13 cellular contexts compared by ENCODE assay signal in genomic region chr3:143283432-143284128, GRCh38.
DNase-seq lines count a peak whose midpoint lies in the region; ATAC-seq and TF ChIP-seq lines count a peak whose summit lies in the region.
"Had no signal": no experiment of that assay in that cellular context is flagged by ENCODE, and none has a peak within 500 bp of the region (broad histone marks: within the 10 kb centered on the region; RNA-seq: fewer than 3 reads in every experiment).

No MANE protein-coding gene starts in this region.

- H3K4me2 ChIP-seq in PC-3 (ENCODE audit: low read length) = peak overlapping the region; percentile 56

- H3K9me2 ChIP-seq in PC-3 (replicated peaks; ENCODE audit: low read length) = no peaks in the 10 kb centered on the region

- CTCF ChIA-PET in PC-3 (lab: Charles Lee) = interaction anchor here (0.7 kb wide), 1 partner anchor 244 kb away, joined by 6 read pairs; no protein-coding TSS in a partner anchor

- no peaks in the 10 kb centered on the region for H3K27me3 ChIP-seq in PC-3 (ENCODE audit: low read length)
- H3K27me3 ChIP-seq: esophagus squamous epithelium had no signal

- H3K36me3 Mint-ChIP-seq in activated T-cell treated with anti-CD3 and anti-CD28 coated beads, Interleukin-2, amount 50 U/mL, for 24 hours (ENCODE audit: low read depth) = no peaks in the 10 kb centered on the region
- no peaks in the 10 kb centered on the region for H3K36me3 Mint-ChIP-seq in stimulated activated effector memory CD8-positive, alpha-beta T cell treated with anti-CD3 and anti-CD28 coated beads, Interleukin-12 subunit alpha, Interleukin-12 subunit beta, amount 100 ng/mL, for 72 hours
- H3K36me3 Mint-ChIP-seq in progenitor cell of endocrine pancreas (ENCODE audit: insufficient read depth) = no peaks in the 10 kb centered on the region
- H3K36me3 Mint-ChIP-seq: activated naive CD8-positive, alpha-beta T cell had no signal

- BruUV-seq in PC-3 (replicated peaks; lab: Mats Ljungman, UMichigan) = no TSS peak

- ATAC-seq in PC-3 (peak; percentile 91), GM19328 (IDR thresholded peaks at IDR 0.05; ENCODE audit: unreplicated experiment) (no peak)
- ATAC-seq in stimulated activated effector memory CD8-positive, alpha-beta T cell treated with anti-CD3 and anti-CD28 coated beads, Interleukin-12 subunit alpha, Interleukin-12 subunit beta, amount 100 ng/mL, for 72 hours = peak; percentile 49
- ATAC-seq: psoas muscle, T-cell had no signal

- intact Hi-C loops in PC-3 (cut with micrococcal nuclease) = loop anchor here (5.0 to 10.0 kb wide), 3 partner anchors 146 to 361 kb away; no protein-coding TSS in a partner anchor

- H3F3A ChIP-seq in PC-3 (ENCODE audit: low read length, unreplicated experiment) = no peaks in the 10 kb centered on the region

- peaks cover 26% of the 10 kb centered on the region for H3K4me1 Mint-ChIP-seq in activated T-cell treated with anti-CD3 and anti-CD28 coated beads, Interleukin-2, amount 50 U/mL, for 24 hours (ENCODE audit: low read depth)
- no peaks in the 10 kb centered on the region for H3K4me1 Mint-ChIP-seq in stimulated activated effector memory CD8-positive, alpha-beta T cell treated with anti-CD3 and anti-CD28 coated beads, Interleukin-12 subunit alpha, Interleukin-12 subunit beta, amount 100 ng/mL, for 72 hours
- no peaks in the 10 kb centered on the region for H3K4me1 Mint-ChIP-seq in progenitor cell of endocrine pancreas (ENCODE audit: low read depth)

- no peaks in the 10 kb centered on the region for H3K27me3 Mint-ChIP-seq in activated T-cell treated with anti-CD3 and anti-CD28 coated beads, Interleukin-2, amount 50 U/mL, for 24 hours
- H3K27me3 Mint-ChIP-seq in progenitor cell of endocrine pancreas = no peaks in the 10 kb centered on the region
- H3K27me3 Mint-ChIP-seq: activated naive CD8-positive, alpha-beta T cell; T-cell had no signal

- H4K20me1 ChIP-seq in PC-3 (ENCODE audit: low read length) = no peaks in the 10 kb centered on the region

- H3K9me3 Mint-ChIP-seq in activated T-cell treated with anti-CD3 and anti-CD28 coated beads, Interleukin-2, amount 50 U/mL, for 24 hours = peaks cover 2% of the 10 kb centered on the region
- H3K9me3 Mint-ChIP-seq in stimulated activated effector memory CD8-positive, alpha-beta T cell treated with anti-CD3 and anti-CD28 coated beads, Interleukin-12 subunit alpha, Interleukin-12 subunit beta, amount 100 ng/mL, for 72 hours = no peaks in the 10 kb centered on the region
- no peaks in the 10 kb centered on the region for H3K9me3 Mint-ChIP-seq in progenitor cell of endocrine pancreas (ENCODE audit: low read depth)

- no peak overlapping the region for H3K4me3 ChIP-seq in PC-3 (ENCODE audit: low read length)
- H3K4me3 ChIP-seq in astrocyte of the spinal cord (ENCODE audit: low read depth, low read length) = no peak overlapping the region
- H3K4me3 ChIP-seq: esophagus squamous epithelium, psoas muscle had no signal

- peak overlapping the region; percentile 67 for H3K27ac ChIP-seq in PC-3 (ENCODE audit: low read length)
- H3K27ac ChIP-seq: esophagus squamous epithelium, psoas muscle had no signal

- peak overlapping the region; percentile 50 for H3K27ac Mint-ChIP-seq in activated T-cell treated with anti-CD3 and anti-CD28 coated beads, Interleukin-2, amount 50 U/mL, for 24 hours
- no peak overlapping the region for H3K27ac Mint-ChIP-seq in stimulated activated effector memory CD8-positive, alpha-beta T cell treated with anti-CD3 and anti-CD28 coated beads, Interleukin-12 subunit alpha, Interleukin-12 subunit beta, amount 100 ng/mL, for 72 hours
- H3K27ac Mint-ChIP-seq in progenitor cell of endocrine pancreas = no peak overlapping the region
- H3K27ac Mint-ChIP-seq: activated naive CD8-positive, alpha-beta T cell; T-cell had no signal

- H3K79me2 ChIP-seq in PC-3 (ENCODE audit: low read length) = no peaks in the 10 kb centered on the region

- no peak for TF ChIP-seq CTCF in PC-3 (conservative IDR thresholded peaks at IDR 0.05; ENCODE audit: low read depth, low read length)
- TF ChIP-seq CTCF in astrocyte of the spinal cord (IDR thresholded peaks at IDR 0.05; ENCODE audit: low read depth, low read length) = no peak
- no peak for TF ChIP-seq CTCF in progenitor cell of endocrine pancreas (IDR thresholded peaks at IDR 0.05; ENCODE audit: unreplicated experiment)

- POLR2A ChIA-PET in PC-3 (lab: Charles Lee; ENCODE audit: unreplicated experiment) = interaction anchor here (0.6 to 0.7 kb wide), 2 partner anchors 12 to 160 kb away, joined by 3 to 19 read pairs; no protein-coding TSS in a partner anchor

- H3K9me3 ChIP-seq in PC-3 (ENCODE audit: low read length) = no peaks in the 10 kb centered on the region
- H3K9me3 ChIP-seq: esophagus squamous epithelium, psoas muscle had no signal

- no peaks in the 10 kb centered on the region for H3K36me3 ChIP-seq in PC-3 (ENCODE audit: low read depth, low read length)
- H3K36me3 ChIP-seq: esophagus squamous epithelium had no signal

- no peak for DNase-seq in activated T-cell treated with anti-CD3 and anti-CD28 coated beads, Interleukin-2, amount 50 U/mL, for 24 hours
- no peak for DNase-seq in activated T-cell treated with anti-CD3 and anti-CD28 coated beads, Interleukin-2, amount 50 U/mL, for 1 hour
- peak; percentile 89 for DNase-seq in PC-3
- DNase-seq in astrocyte of the spinal cord (ENCODE audit: low read depth, low spot score) = peak; percentile 62
- DNase-seq in stimulated activated effector memory CD8-positive, alpha-beta T cell treated with anti-CD3 and anti-CD28 coated beads, Interleukin-12 subunit alpha, Interleukin-12 subunit beta, amount 100 ng/mL, for 72 hours (ENCODE audit: low spot score in 2 of 2) = no peak
- no peak for DNase-seq in progenitor cell of endocrine pancreas (ENCODE audit: low spot score, unreplicated experiment)
- DNase-seq in DMS53 treated with DMSO at 0.1 percent for 48 hours (lab: John Stamatoyannopoulos, UW; ENCODE audit: unreplicated experiment) = no peak
- DNase-seq: esophagus squamous epithelium, Kasumi-1, psoas muscle, T-cell had no signal

- H3K4me3 Mint-ChIP-seq in activated T-cell treated with anti-CD3 and anti-CD28 coated beads, Interleukin-2, amount 50 U/mL, for 24 hours = no peak overlapping the region
- H3K4me3 Mint-ChIP-seq in stimulated activated effector memory CD8-positive, alpha-beta T cell treated with anti-CD3 and anti-CD28 coated beads, Interleukin-12 subunit alpha, Interleukin-12 subunit beta, amount 100 ng/mL, for 72 hours = no peak overlapping the region
- no peak overlapping the region for H3K4me3 Mint-ChIP-seq in progenitor cell of endocrine pancreas (ENCODE audit: low read depth)
- H3K4me3 Mint-ChIP-seq: activated naive CD8-positive, alpha-beta T cell; T-cell had no signal

- H2AFZ ChIP-seq in PC-3 (ENCODE audit: low read length) = no peak overlapping the region

- H3K9ac ChIP-seq in PC-3 (ENCODE audit: low read length) = no peak overlapping the region

- H3K4me1 ChIP-seq in PC-3 (ENCODE audit: insufficient read depth, low read length) = peaks cover 16% of the 10 kb centered on the region
- H3K4me1 ChIP-seq: esophagus squamous epithelium, psoas muscle had no signal

- in situ Hi-C loops in astrocyte of the spinal cord (cut with HindIII; ENCODE audit: low sequenced_read_pairs) = no loop called here

Comparison
In these comparisons a context has a peak if more than half of its experiments do, and no peak if none do; other contexts are left out.
1. DNase-seq: peak in PC-3 (single experiment) and astrocyte of the spinal cord (single experiment); none in activated T-cell treated with anti-CD3 and anti-CD28 coated beads, Interleukin-2, amount 50 U/mL, for 24 hours (single experiment), activated T-cell treated with anti-CD3 and anti-CD28 coated beads, Interleukin-2, amount 50 U/mL, for 1 hour (single experiment), stimulated activated effector memory CD8-positive, alpha-beta T cell treated with anti-CD3 and anti-CD28 coated beads, Interleukin-12 subunit alpha, Interleukin-12 subunit beta, amount 100 ng/mL, for 72 hours (0 of 2), progenitor cell of endocrine pancreas (single experiment) and DMS53 treated with DMSO at 0.1 percent for 48 hours (single experiment).